Comparison of ENCODE assay signal across 13 cellular contexts in the genomic region with DNA sequence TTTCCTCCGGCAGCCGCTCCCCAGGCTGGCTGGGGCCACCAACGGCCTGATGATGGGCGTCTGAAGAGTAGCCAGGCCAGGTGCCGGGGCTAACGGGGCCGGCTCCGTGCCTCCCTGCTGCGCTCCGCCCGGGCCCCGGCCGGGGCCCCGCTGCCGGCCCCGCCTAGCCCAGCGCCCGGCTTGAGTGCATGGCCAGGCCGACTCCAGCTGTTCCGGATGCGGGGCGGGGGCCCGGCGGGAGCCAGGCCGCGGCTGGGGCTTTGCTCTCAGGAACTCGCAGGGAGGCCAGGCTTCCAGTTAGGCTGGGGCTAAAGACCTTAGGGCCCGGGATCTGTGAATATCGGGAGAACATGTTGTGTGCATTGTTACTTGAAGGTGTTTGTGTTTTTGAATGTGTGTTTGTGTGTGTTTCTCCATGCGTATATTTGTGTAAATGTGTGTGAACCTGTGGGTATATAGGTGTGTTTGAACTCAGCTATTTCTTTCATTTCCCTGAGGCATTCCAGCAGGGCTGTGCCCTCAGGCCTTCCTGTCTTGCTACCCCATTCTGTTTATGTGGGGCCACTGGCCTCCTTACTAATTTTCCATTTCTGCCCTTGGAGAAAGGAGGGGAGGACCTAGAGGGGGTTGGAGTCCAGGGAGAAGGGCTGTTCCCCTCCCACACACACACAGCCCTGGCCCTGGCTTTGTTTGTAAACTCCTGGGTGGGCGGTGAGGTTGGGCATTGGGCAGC. TPM values are rescaled to one million over a fixed set of nuclear protein-coding genes. Genes with fewer than 3 reads are reported as not detected.
DNase-seq lines count a peak whose midpoint lies in the region; ATAC-seq and TF ChIP-seq lines count a peak whose summit lies in the region.
"Had no signal": no experiment of that assay in that cellular context is flagged by ENCODE, and none has a peak within 500 bp of the region (broad histone marks: within the 10 kb centered on the region; RNA-seq: fewer than 3 reads in every experiment).

No MANE protein-coding gene starts in this region.

- ATAC-seq in mucosa of descending colon: peak; percentile 16

- intact Hi-C loops in mucosa of descending colon (cut with DNase I, micrococcal nuclease): no loop called here

- H3K9me3 ChIP-seq in BE2C: no peaks in the 10 kb centered on the region
- H3K9me3 ChIP-seq in adipocyte (ENCODE audit: control insufficient read depth, low read length): no peaks in the 10 kb centered on the region
- H3K9me3 ChIP-seq in mucosa of descending colon: no peaks in the 10 kb centered on the region
- H3K9me3 ChIP-seq: neutrophil, vagina had no signal

- DNase-seq in BE2C (no peak), Daoy (ENCODE audit: low read depth) (peak; percentile 23), adipocyte (ENCODE audit: low read depth) (peak; percentile 11), mucosa of descending colon (no peak), NCI-H1694 treated with DMSO at 0.1 percent for 48 hours (lab: John Stamatoyannopoulos, UW) (no peak), kidney tubule cell (ENCODE audit: low spot score) (no peak), NCI-H2081 (lab: John Stamatoyannopoulos, UW) (no peak), substantia nigra (lab: John Stamatoyannopoulos, UW) (no peak)
- DNase-seq: activated effector memory CD4-positive, alpha-beta T cell treated with anti-CD3 and anti-CD28 coated beads, Interleukin-2, amount 50 U/mL, for 16 hours; DND-41; NCI-H446 had no signal

- H3K27ac ChIP-seq in substantia nigra (ENCODE audit: low read depth, low read length, poor library complexity, severe bottlenecking): no peak overlapping the region
- H3K27ac ChIP-seq: neutrophil, vagina had no signal

- H3K36me3 ChIP-seq in BE2C: no peaks in the 10 kb centered on the region
- no peaks in the 10 kb centered on the region for H3K36me3 ChIP-seq in adipocyte (ENCODE audit: control insufficient read depth, insufficient read depth, low read length, severe bottlenecking)
- no peaks in the 10 kb centered on the region for H3K36me3 ChIP-seq in mucosa of descending colon (ENCODE audit: low read depth)
- H3K36me3 ChIP-seq: neutrophil, vagina had no signal

- H3K4me1 ChIP-seq in BE2C (no peaks in the 10 kb centered on the region), adipocyte (ENCODE audit: control insufficient read depth, insufficient read depth, low read length) (peaks cover 3% of the 10 kb centered on the region), mucosa of descending colon (ENCODE audit: low read depth) (peaks cover 26% of the 10 kb centered on the region)

- H3K4me3 ChIP-seq in BE2C (ENCODE audit: low read depth, low read length) (peak overlapping the region; percentile 23), adipocyte (ENCODE audit: low read length) (no peak overlapping the region), mucosa of descending colon (no peak overlapping the region)

- no peak overlapping the region for H3K9ac ChIP-seq in adipocyte (ENCODE audit: low read length)

- H3K27me3 ChIP-seq in BE2C (peaks cover 79% of the 10 kb centered on the region), adipocyte (replicated peaks; ENCODE audit: control insufficient read depth, insufficient read depth, low read length) (peaks cover 84% of the 10 kb centered on the region)

- TF ChIP-seq CTCF in BE2C (IDR thresholded peaks at IDR 0.05; ENCODE audit: low read depth, low read length) (no peak), mucosa of descending colon (IDR thresholded peaks at IDR 0.05) (no peak)

RNA-seq across cellular contexts. Expression of gene LBX1, which starts 1.1 kb away (rescaled TPM):
- polyA plus RNA-seq in BE2C (2012; ENCODE audit: insufficient read depth, insufficient read length, low read depth): not detected
- total RNA-seq in Daoy (2014; rRNA removed; shearing (Covaris generic)): 0.06 TPM in 1 of 2 replicates, not detected in the other
- total RNA-seq in mucosa of descending colon: not detected
- total RNA-seq: vagina had no signal

Comparison
In these comparisons a context has a peak if more than half of its experiments do, and no peak if none do; other contexts are left out.
1. DNase-seq: peak in Daoy (single experiment) and adipocyte (single experiment); none in BE2C (single experiment), mucosa of descending colon (0 of 3), NCI-H1694 treated with DMSO at 0.1 percent for 48 hours (single experiment), kidney tubule cell (single experiment), NCI-H2081 (0 of 2) and substantia nigra (0 of 49).